ENCODE assay signal across 4 cellular contexts in the genomic region with DNA sequence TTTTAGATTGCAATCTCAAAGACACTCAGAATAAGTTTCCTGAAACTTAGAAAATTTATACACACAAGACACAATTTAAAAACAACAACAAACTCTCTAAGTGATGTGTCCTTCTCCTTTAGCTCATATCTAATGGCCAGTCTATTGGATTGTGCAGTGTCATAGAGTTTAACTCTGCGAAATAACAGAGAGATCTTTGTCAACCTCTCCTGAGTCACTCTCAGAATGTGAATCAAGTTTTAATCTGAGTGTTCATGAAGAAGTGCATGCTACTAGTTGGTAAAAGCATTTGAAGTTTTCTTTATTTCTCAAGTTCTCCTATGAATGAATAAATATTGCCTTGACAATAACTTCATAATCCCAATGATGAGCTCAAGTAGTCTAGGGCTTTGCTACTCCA.
"Had no signal": no experiment of that assay in that cellular context is flagged by ENCODE, and none has a peak within 500 bp of the region (broad histone marks: within the 10 kb centered on the region; RNA-seq: fewer than 3 reads in every experiment).

No MANE protein-coding gene starts in this region.

- DNase-seq: H9, HCEC 1CT, IMR-90 had no signal

- ATAC-seq: GM23338 had no signal

- H3K27ac Mint-ChIP-seq: GM23338, H9 had no signal

- H3K4me1 Mint-ChIP-seq: GM23338, H9 had no signal

- H3K9me3 Mint-ChIP-seq: GM23338, H9 had no signal

- H3K4me3 Mint-ChIP-seq: GM23338, H9 had no signal
